12 cellular contexts compared by ENCODE assay signal in genomic region chr3:173586176-173586575, GRCh38.
A peak's percentile ranks its signal among the peaks of the same experiment; 100 is the strongest.
DNase-seq lines count a peak whose midpoint lies in the region; ATAC-seq and TF ChIP-seq lines count a peak whose summit lies in the region.
"Had no signal": no experiment of that assay in that cellular context is flagged by ENCODE, and none has a peak within 500 bp of the region (broad histone marks: within the 10 kb centered on the region; RNA-seq: fewer than 3 reads in every experiment).

No MANE protein-coding gene starts in this region.

- no peak for DNase-seq in BJ (ENCODE audit: low read depth)
- DNase-seq in astrocyte of the cerebellum (ENCODE audit: low read depth) = no peak
- DNase-seq in NCI-H1417 (lab: John Stamatoyannopoulos, UW) = no peak
- DNase-seq in NCI-H526 (lab: John Stamatoyannopoulos, UW) = no peak
- DNase-seq: activated CD4-positive, alpha-beta T cell treated with anti-CD3 and anti-CD28 coated beads, Interleukin-2, amount 10 ng/mL, durations not matched to agents 24 days and 14 days; NCI-H2029 treated with DMSO at 0.1 percent for 48 hours; stimulated activated CD4-positive, alpha-beta T cell treated with anti-CD3 and anti-CD28 coated beads, Interleukin-4, amount 100 ng/mL, for 1 hour; stimulated activated naive CD4-positive, alpha-beta T cell had no signal

- TF ChIP-seq CTCF in BJ (IDR thresholded peaks at IDR 0.05; ENCODE audit: insufficient read depth, low read depth, low read length) = no peak
- TF ChIP-seq CTCF in astrocyte of the cerebellum (IDR thresholded peaks at IDR 0.05; ENCODE audit: low read depth, low read length, missing control alignments) = no peak

- no peak overlapping the region for H3K27ac ChIP-seq in HUES6 (ENCODE audit: low read depth, low read length)
- H3K27ac ChIP-seq in mesodermal cell (ENCODE audit: low read depth, low read length, severe bottlenecking) = no peak overlapping the region

- H3K9me3 ChIP-seq in HUES6 (ENCODE audit: control insufficient read depth, insufficient read depth, low read depth, low read length) = no peaks in the 10 kb centered on the region
- H3K9me3 ChIP-seq in mesodermal cell (ENCODE audit: control insufficient read depth, low read length) = no peaks in the 10 kb centered on the region

- POLR2A ChIA-PET in BJ (lab: Charles Lee) = no interaction called here

- peaks cover 15% of the 10 kb centered on the region for H3K4me1 ChIP-seq in HUES6 (ENCODE audit: control insufficient read depth, insufficient read depth, low read length)
- no peaks in the 10 kb centered on the region for H3K4me1 ChIP-seq in mesodermal cell (ENCODE audit: control insufficient read depth, insufficient read depth, low read length, poor library complexity, severe bottlenecking)

- in situ Hi-C loops in astrocyte of the cerebellum (cut with HindIII; ENCODE audit: low sequenced_read_pairs) = no loop called here

- WGBS in mesodermal cell (ENCODE audit: insufficient coverage in 2 of 2), 2 experiments = no CpG with 5 or more reads among the region's 2 CpGs

- H3K27me3 ChIP-seq in BJ (ENCODE audit: control insufficient read depth, insufficient read depth, low read length) = no peaks in the 10 kb centered on the region
- peaks cover 9% of the 10 kb centered on the region for H3K27me3 ChIP-seq in HUES6 (ENCODE audit: control insufficient read depth, insufficient read depth, low read length)

- H3K4me3 ChIP-seq in BJ (ENCODE audit: low read depth, low read length) (peak overlapping the region; percentile 56), HUES6 (ENCODE audit: low read depth, low read length) (peak overlapping the region; percentile 63), astrocyte of the cerebellum (ENCODE audit: low read depth, low read length) (peak overlapping the region; percentile 63), mesodermal cell (ENCODE audit: extremely low read depth, insufficient read depth, low read length, poor library complexity, severe bottlenecking) (peak overlapping the region; percentile 46)

- no peaks in the 10 kb centered on the region for H3K36me3 ChIP-seq in BJ (ENCODE audit: control insufficient read depth, insufficient read depth, low read length)
- H3K36me3 ChIP-seq in HUES6 (ENCODE audit: control insufficient read depth, insufficient read depth, low read length) = no peaks in the 10 kb centered on the region
- H3K36me3 ChIP-seq in mesodermal cell (ENCODE audit: control insufficient read depth, insufficient read depth, low read length) = no peaks in the 10 kb centered on the region

- H3K9ac ChIP-seq in HUES6 (ENCODE audit: low read length) = no peak overlapping the region

- CTCF ChIA-PET in BJ (lab: Yijun Ruan, JAX) = no interaction called here

- no peak for ATAC-seq in GM19328 (IDR thresholded peaks at IDR 0.05; ENCODE audit: unreplicated experiment)
- ATAC-seq in GM21786 (IDR thresholded peaks at IDR 0.05; ENCODE audit: unreplicated experiment) = no peak
